Comparison of ENCODE assay signal across 8 cellular contexts in genomic region chr10:70584941-70585544, GRCh38. TPM values are rescaled to one million over a fixed set of nuclear protein-coding genes. Genes with fewer than 3 reads are reported as not detected.
A peak's percentile ranks its signal among the peaks of the same experiment; 100 is the strongest.
DNase-seq lines count a peak whose midpoint lies in the region; ATAC-seq and TF ChIP-seq lines count a peak whose summit lies in the region.

No MANE protein-coding gene starts in this region.

- H3K4me3 Mint-ChIP-seq in natural killer cell, result no peak overlapping the region

- H3K4me1 Mint-ChIP-seq in natural killer cell, result peaks cover 32 to 47% of the 10 kb centered on the region in 2 donors

- H3K27me3 Mint-ChIP-seq in natural killer cell (ENCODE audit: low read depth in 2 of 2), result no peaks in the 10 kb centered on the region

- intact Hi-C loops in natural killer cell (cut with micrococcal nuclease), result no loop called here

- no peak for TF ChIP-seq CTCF in natural killer cell (IDR thresholded peaks at IDR 0.05)

- H3K9me3 Mint-ChIP-seq in natural killer cell, result no peaks in the 10 kb centered on the region

- H3K27ac Mint-ChIP-seq in natural killer cell, result peak overlapping the region; percentile 27 to 60

- no peaks in the 10 kb centered on the region for H3K36me3 Mint-ChIP-seq in natural killer cell

- ATAC-seq in natural killer cell, result peak; percentile 59 to 75 (median 67)
- ATAC-seq in GM21786 (IDR thresholded peaks at IDR 0.05; ENCODE audit: unreplicated experiment), result no peak
- no peak for ATAC-seq in GM19035 (IDR thresholded peaks at IDR 0.05; ENCODE audit: unreplicated experiment)

- DNase-seq in GDM1 (lab: John Stamatoyannopoulos, UW) (peak; percentile 67), NCI-H2081 treated with DMSO at 0.1 percent for 48 hours (lab: John Stamatoyannopoulos, UW) (peak; percentile 25), amniotic epithelial cell (ENCODE audit: low read depth) (peak; percentile 10), natural killer cell (no peak), hepatic stellate cell (ENCODE audit: low spot score) (no peak), germinal center (ENCODE audit: low spot score) (no peak)

RNA-seq across cellular contexts. Expression of gene PRF1, which starts 17.5 kb away (rescaled TPM):
- 1,000 to 10,000 TPM; 1,641 to 2,133 (median 1,982) TPM for total RNA-seq in natural killer cell

Comparison
In these comparisons a context has a peak if more than half of its experiments do, and no peak if none do; other contexts are left out.
1. DNase-seq: peak in GDM1 (single experiment), NCI-H2081 treated with DMSO at 0.1 percent for 48 hours (single experiment) and amniotic epithelial cell (single experiment); none in natural killer cell (single experiment), hepatic stellate cell (single experiment) and germinal center (single experiment).
2. ATAC-seq: peak in natural killer cell (3 of 3); none in GM21786 (single experiment) and GM19035 (single experiment).